22 cellular contexts compared by ENCODE assay signal in genomic region chr19:55683449-55684261, GRCh38. TPM values are rescaled to one million over a fixed set of nuclear protein-coding genes. Genes with fewer than 3 reads are reported as not detected.
DNase-seq lines count a peak whose midpoint lies in the region; ATAC-seq lines count a peak whose summit lies in the region.
"Had no signal": no experiment of that assay in that cellular context is flagged by ENCODE, and none has a peak within 500 bp of the region (broad histone marks: within the 10 kb centered on the region; RNA-seq: fewer than 3 reads in every experiment).

No MANE protein-coding gene starts in this region.

- H3K36me3 ChIP-seq in duodenal mucosa (ENCODE audit: control insufficient read depth in 1 of 2, insufficient read depth in 2 of 2, low read length in 2 of 2) = peaks cover 46 to 66% of the 10 kb centered on the region in 2 donors
- H3K36me3 ChIP-seq in mucosa of rectum (ENCODE audit: control insufficient read depth in 2 of 2, insufficient read depth in 2 of 2, low read length in 2 of 2) = peaks cover 43 to 63% of the 10 kb centered on the region in 2 donors

- peak overlapping the region; percentile 77 for H3K27ac ChIP-seq in duodenal mucosa (ENCODE audit: low read depth, low read length)
- H3K27ac ChIP-seq in mucosa of rectum (ENCODE audit: low read depth in 2 of 2, low read length in 2 of 2) = peak overlapping the region; percentile 94 to 96
- H3K27ac ChIP-seq: A549, brain microvascular endothelial cell, HL-60, skin epidermis had no signal

- no peak for ATAC-seq in activated naive CD4-positive, alpha-beta T cell treated with anti-CD3 and anti-CD28 coated beads, Interleukin-2, amount 50 U/mL, for 72 hours
- ATAC-seq in HG02588 (IDR thresholded peaks at IDR 0.05; ENCODE audit: unreplicated experiment) = no peak
- ATAC-seq: A549; esophagus mucosa; stimulated activated effector memory CD8-positive, alpha-beta T cell treated with anti-CD3 and anti-CD28 coated beads, Interleukin-12 subunit alpha, Interleukin-12 subunit beta, amount 100 ng/mL, for 72 hours had no signal

- peak overlapping the region; percentile 36 to 39 for H3K4me3 ChIP-seq in duodenal mucosa (ENCODE audit: low read depth in 1 of 2, low read length in 2 of 2)
- H3K4me3 ChIP-seq in mucosa of rectum (ENCODE audit: low read length in 2 of 2) = peak overlapping the region; percentile 32 to 60
- H3K4me3 ChIP-seq: A549, skin epidermis, tibial nerve had no signal

- DNase-seq in activated naive CD4-positive, alpha-beta T cell treated with anti-CD3 and anti-CD28 coated beads, Interleukin-2, amount 50 U/mL, for 72 hours (ENCODE audit: low spot score in 2 of 2) = no peak
- no peak for DNase-seq in activated naive CD4-positive, alpha-beta T cell (lab: John Stamatoyannopoulos, UW)
- DNase-seq in stimulated activated CD4-positive, alpha-beta T cell treated with anti-CD3 and anti-CD28 coated beads, Interleukin-4, amount 100 ng/mL, for 4 hours = no peak
- DNase-seq in GDM1 (lab: John Stamatoyannopoulos, UW) (no peak), CD1c-positive myeloid dendritic cell (ENCODE audit: extremely low spot score) (no peak)
- DNase-seq: activated CD4-positive, alpha-beta T cell treated with anti-CD3 and anti-CD28 coated beads for 1 hour; activated naive CD4-positive, alpha-beta T cell treated with Interleukin-2 at 50 U/mL for 16 hours; brain microvascular endothelial cell; CD4-positive, CD25-positive, alpha-beta regulatory T cell; dermis blood vessel endothelial cell; KBM-7; nucleus accumbens; Right ventricle myocardium superior had no signal

- H3K9me3 Mint-ChIP-seq in activated naive CD4-positive, alpha-beta T cell treated with anti-CD3 and anti-CD28 coated beads, Interleukin-2, amount 50 U/mL, for 72 hours = no peaks in the 10 kb centered on the region
- H3K9me3 Mint-ChIP-seq: CD4-positive, CD25-positive, alpha-beta regulatory T cell; stimulated activated effector memory CD8-positive, alpha-beta T cell treated with anti-CD3 and anti-CD28 coated beads, Interleukin-12 subunit alpha, Interleukin-12 subunit beta, amount 100 ng/mL, for 72 hours had no signal

- H3K27me3 ChIP-seq in duodenal mucosa (ENCODE audit: control insufficient read depth in 1 of 2, insufficient read depth in 2 of 2, low read length in 2 of 2) = no peaks in the 10 kb centered on the region
- no peaks in the 10 kb centered on the region for H3K27me3 ChIP-seq in mucosa of rectum (ENCODE audit: control insufficient read depth in 2 of 2, insufficient read depth in 2 of 2, low read length in 2 of 2)
- H3K27me3 ChIP-seq: brain microvascular endothelial cell, tibial nerve had no signal

- peak overlapping the region; percentile 14 to 22 for H3K27ac Mint-ChIP-seq in activated naive CD4-positive, alpha-beta T cell treated with anti-CD3 and anti-CD28 coated beads, Interleukin-2, amount 50 U/mL, for 72 hours
- H3K27ac Mint-ChIP-seq: stimulated activated effector memory CD8-positive, alpha-beta T cell treated with anti-CD3 and anti-CD28 coated beads, Interleukin-12 subunit alpha, Interleukin-12 subunit beta, amount 100 ng/mL, for 72 hours had no signal

- peaks cover 11 to 13% of the 10 kb centered on the region in 2 donors for H3K36me3 Mint-ChIP-seq in activated naive CD4-positive, alpha-beta T cell treated with anti-CD3 and anti-CD28 coated beads, Interleukin-2, amount 50 U/mL, for 72 hours

- peak overlapping the region; percentile 42 to 63 for H3K9ac ChIP-seq in duodenal mucosa (ENCODE audit: low read depth in 1 of 2, low read length in 2 of 2)
- peak overlapping the region; percentile 68 to 70 for H3K9ac ChIP-seq in mucosa of rectum (ENCODE audit: low read depth in 1 of 2, low read length in 2 of 2)

- H3K4me1 ChIP-seq in duodenal mucosa (ENCODE audit: control insufficient read depth in 1 of 2, insufficient read depth in 2 of 2, low read length in 2 of 2) (peaks cover 69 to 81% of the 10 kb centered on the region in 2 donors), mucosa of rectum (ENCODE audit: control insufficient read depth in 2 of 2, insufficient read depth in 2 of 2, low read length in 2 of 2) (peaks cover 53 to 69% of the 10 kb centered on the region in 2 donors)
- H3K4me1 ChIP-seq: A549 had no signal

- H3K9me3 ChIP-seq in duodenal mucosa (ENCODE audit: control insufficient read depth in 1 of 2, low read length in 2 of 2) (no peaks in the 10 kb centered on the region), mucosa of rectum (ENCODE audit: control insufficient read depth in 2 of 2, low read length in 2 of 2) (no peaks in the 10 kb centered on the region)
- H3K9me3 ChIP-seq: A549, tibial nerve had no signal

RNA-seq across cellular contexts. Expression of gene EPN1, which starts 8.6 kb away (rescaled TPM):
- total RNA-seq in activated naive CD4-positive, alpha-beta T cell treated with anti-CD3 and anti-CD28 coated beads, Interleukin-2, amount 50 U/mL, for 72 hours = 10 to 100 TPM; 23.1 to 46.4 TPM

RNA-seq across cellular contexts. Expression of gene U2AF2, which starts 28.8 kb away (rescaled TPM):
- 100 to 1,000 TPM; 270 to 312 TPM for total RNA-seq in activated naive CD4-positive, alpha-beta T cell treated with anti-CD3 and anti-CD28 coated beads, Interleukin-2, amount 50 U/mL, for 72 hours

RNA-seq across cellular contexts. Expression of gene CCDC106, which starts 35.6 kb away (rescaled TPM):
- total RNA-seq in activated naive CD4-positive, alpha-beta T cell treated with anti-CD3 and anti-CD28 coated beads, Interleukin-2, amount 50 U/mL, for 72 hours = 10 to 100 TPM in 1 of 2 donors, 1 to 10 TPM in 1; 2.9 to 13.6 TPM

RNA-seq across cellular contexts. Expression of gene ZNF581, which starts 40.2 kb away (rescaled TPM):
- total RNA-seq in activated naive CD4-positive, alpha-beta T cell treated with anti-CD3 and anti-CD28 coated beads, Interleukin-2, amount 50 U/mL, for 72 hours = 10 to 100 TPM; 39.9 to 40.0 TPM

RNA-seq across cellular contexts. Expression of gene ZNF580, which starts 42.9 kb away (rescaled TPM):
- 10 to 100 TPM; 18.2 to 33.9 TPM for total RNA-seq in activated naive CD4-positive, alpha-beta T cell treated with anti-CD3 and anti-CD28 coated beads, Interleukin-2, amount 50 U/mL, for 72 hours
